ENCODE assay signal across 8 cellular contexts in genomic region chr1:230310381-230311163, GRCh38.
DNase-seq lines count a peak whose midpoint lies in the region; TF ChIP-seq lines count a peak whose summit lies in the region.

No MANE protein-coding gene starts in this region.

- peak overlapping the region; percentile 64 for H2AK5ac ChIP-seq in neuronal stem cell (ENCODE audit: low read depth, low read length)

- H2BK12ac ChIP-seq in neuronal stem cell (ENCODE audit: low read length) = peak overlapping the region; percentile 97

- DNase-seq in NCI-H1436 (lab: John Stamatoyannopoulos, UW) (peak; percentile 76), NCI-H1436 treated with DMSO at 0.1 percent for 48 hours (lab: John Stamatoyannopoulos, UW) (no peak), KBM-7 (peak; percentile 74), RKO (ENCODE audit: low spot score) (peak; percentile 58), fibroblast of pulmonary artery (ENCODE audit: low read depth) (peak; percentile 88), neuronal stem cell (ENCODE audit: low spot score) (peak; percentile 81), suprapubic skin (ENCODE audit: low spot score in 2 of 2) (peak in 1 of 2 donors; percentile 73)
- DNase-seq in activated T-helper 1 cell treated with anti-CD3 and anti-CD28 coated beads, Interleukin-2, amount 50 U/mL, for 16 hours (ENCODE audit: low read depth in 1 of 2, low spot score in 1 of 2) = peak; percentile 33 to 38

- no peak overlapping the region for H4K91ac ChIP-seq in neuronal stem cell (ENCODE audit: low read depth, low read length, poor library complexity)

- H3K27ac ChIP-seq in neuronal stem cell (replicated peaks; ENCODE audit: low read length) = no peak overlapping the region
- no peak overlapping the region for H3K27ac ChIP-seq in suprapubic skin

- H3K36me3 ChIP-seq in neuronal stem cell (replicated peaks in 1 of 2; ENCODE audit: control insufficient read depth in 2 of 2, insufficient read depth in 2 of 2, low read length in 2 of 2) = no peaks in the 10 kb centered on the region
- H3K36me3 ChIP-seq in suprapubic skin = no peaks in the 10 kb centered on the region

- H3K4ac ChIP-seq in neuronal stem cell (ENCODE audit: low read length) = no peak overlapping the region

- H2AFZ ChIP-seq in neuronal stem cell (ENCODE audit: low read length) = peak overlapping the region; percentile 64

- H3K4me1 ChIP-seq in neuronal stem cell (ENCODE audit: control insufficient read depth in 2 of 2, insufficient read depth in 1 of 2, low read depth in 1 of 2, low read length in 2 of 2) = peaks cover 2 to 3% of the 10 kb centered on the region in 2 donors
- peaks cover 3% of the 10 kb centered on the region for H3K4me1 ChIP-seq in suprapubic skin

- H3K9me3 ChIP-seq in neuronal stem cell (replicated peaks in 1 of 2; ENCODE audit: control insufficient read depth in 2 of 2, insufficient read depth in 1 of 2, low read depth in 1 of 2, low read length in 2 of 2) = no peaks in the 10 kb centered on the region
- no peaks in the 10 kb centered on the region for H3K9me3 ChIP-seq in suprapubic skin

- no peak overlapping the region for H3K14ac ChIP-seq in neuronal stem cell (ENCODE audit: low read length)

- H3K18ac ChIP-seq in neuronal stem cell (ENCODE audit: low read length) = no peak overlapping the region

- H3K27me3 ChIP-seq in neuronal stem cell (ENCODE audit: control insufficient read depth in 3 of 3, insufficient read depth in 3 of 3, low read depth in 1 of 3, low read length in 3 of 3) (peaks cover 0 to 2% (median 0%) of the 10 kb centered on the region in 3 experiments), suprapubic skin (no peaks in the 10 kb centered on the region)

- no peak overlapping the region for H3K4me2 ChIP-seq in neuronal stem cell (ENCODE audit: insufficient read depth, low read length, poor library complexity, severe bottlenecking)

- H4K8ac ChIP-seq in neuronal stem cell (ENCODE audit: low read depth, low read length) = no peak overlapping the region

- in situ Hi-C loops in KBM-7 (cut with MboI; ENCODE audit: low pct_unique_long_range_greater_than_20kb, low sequenced_read_pairs) = loop anchor here (25.0 kb wide), 2 partner anchors 648 to 1048 kb away; partner anchors contain the start of gene RAB4A

- TF ChIP-seq POLR2A in suprapubic skin (IDR thresholded peaks at IDR 0.05) = no peak

- H3K23ac ChIP-seq in neuronal stem cell (ENCODE audit: low read depth, low read length, poor library complexity) = no peak overlapping the region

- WGBS in neuronal stem cell (ENCODE audit: extremely low coverage in 2 of 2, insufficient read length in 2 of 2, insufficient replicate concordance in 1 of 2), 2 donors = no CpG with 5 or more reads among the region's 14 CpGs
- WGBS in suprapubic skin = 32% methylated on average over 14 of the region's 14 CpGs

- no peak overlapping the region for H2BK120ac ChIP-seq in neuronal stem cell (ENCODE audit: low read depth, low read length)

- no peak overlapping the region for H3K9ac ChIP-seq in neuronal stem cell (ENCODE audit: low read depth, low read length, poor library complexity)

- H3K4me3 ChIP-seq in fibroblast of pulmonary artery (replicated peaks; ENCODE audit: low read depth, low read length) (no peak overlapping the region), neuronal stem cell (ENCODE audit: low read length in 2 of 2) (no peak overlapping the region), suprapubic skin (no peak overlapping the region)

- TF ChIP-seq EP300 in suprapubic skin (IDR thresholded peaks at IDR 0.05) = no peak

- peak overlapping the region; percentile 45 for H2BK15ac ChIP-seq in neuronal stem cell (ENCODE audit: low read length)

- no peak overlapping the region for H2BK5ac ChIP-seq in neuronal stem cell (ENCODE audit: low read length)

- TF ChIP-seq CTCF in fibroblast of pulmonary artery (IDR thresholded peaks at IDR 0.05; ENCODE audit: low read length, missing control alignments) (peak; percentile 96), suprapubic skin (IDR thresholded peaks at IDR 0.05) (peak; percentile 83 to 88)

- no peaks in the 10 kb centered on the region for H3K79me1 ChIP-seq in neuronal stem cell (ENCODE audit: low read depth, low read length)
